In the genomic region with DNA sequence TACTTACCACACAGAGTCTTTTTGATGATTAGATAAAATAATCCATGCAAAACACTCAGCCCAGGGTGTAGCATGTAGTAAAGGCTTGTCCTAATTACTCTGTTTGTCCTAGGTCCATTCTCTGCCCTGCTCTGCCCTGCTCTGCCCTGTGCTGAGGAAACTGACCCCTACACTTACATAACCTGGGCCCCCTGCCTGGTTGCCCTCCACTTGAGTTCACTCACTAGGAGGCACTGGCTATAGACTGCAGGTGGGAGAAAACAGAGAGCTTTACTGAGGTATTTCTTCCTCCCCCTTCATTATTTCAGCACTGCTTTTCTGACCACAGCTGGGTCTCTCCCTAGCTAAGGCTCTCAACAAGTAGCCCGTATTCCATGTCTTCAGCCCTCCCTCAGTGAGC, we compare ENCODE assay signal across 2 cellular contexts.
A peak's percentile ranks its signal among the peaks of the same experiment; 100 is the strongest.
TF ChIP-seq lines count a peak whose summit lies in the region.

No MANE protein-coding gene starts in this region.

TF ChIP-seq in liver, 16 proteins besides CTCF, POLR2A, EP300 and RAD21 (continued from another document):
- TF ChIP-seq, protein P1, sequence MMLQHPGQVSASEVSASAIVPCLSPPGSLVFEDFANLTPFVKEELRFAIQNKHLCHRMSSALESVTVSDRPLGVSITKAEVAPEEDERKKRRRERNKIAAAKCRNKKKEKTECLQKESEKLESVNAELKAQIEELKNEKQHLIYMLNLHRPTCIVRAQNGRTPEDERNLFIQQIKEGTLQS (IDR thresholded peaks at IDR 0.05) = no peak
- peak; percentile 62 to 64 for TF ChIP-seq RXRA (IDR thresholded peaks at IDR 0.05)
- TF ChIP-seq HNF4A (conservative IDR thresholded peaks at IDR 0.05) = peak in 1 of 2 donors; percentile 58

TF ChIP-seq in HepG2, 621 proteins besides CTCF, POLR2A, EP300 and RAD21 (continued from another document):
- TF ChIP-seq, protein P2, sequence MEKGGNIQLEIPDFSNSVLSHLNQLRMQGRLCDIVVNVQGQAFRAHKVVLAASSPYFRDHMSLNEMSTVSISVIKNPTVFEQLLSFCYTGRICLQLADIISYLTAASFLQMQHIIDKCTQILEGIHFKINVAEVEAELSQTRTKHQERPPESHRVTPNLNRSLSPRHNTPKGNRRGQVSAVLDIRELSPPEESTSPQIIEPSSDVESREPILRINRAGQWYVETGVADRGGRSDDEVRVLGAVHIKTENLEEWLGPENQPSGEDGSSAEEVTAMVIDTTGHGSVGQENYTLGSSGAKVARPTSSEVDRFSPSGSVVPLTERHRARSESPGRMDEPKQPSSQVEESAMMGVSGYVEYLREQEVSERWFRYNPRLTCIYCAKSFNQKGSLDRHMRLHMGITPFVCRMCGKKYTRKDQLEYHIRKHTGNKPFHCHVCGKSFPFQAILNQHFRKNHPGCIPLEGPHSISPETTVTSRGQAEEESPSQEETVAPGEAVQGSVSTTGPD (CRISPR knock-in tag; IDR thresholded peaks at IDR 0.05) = no peak
- TF ChIP-seq, protein P3, sequence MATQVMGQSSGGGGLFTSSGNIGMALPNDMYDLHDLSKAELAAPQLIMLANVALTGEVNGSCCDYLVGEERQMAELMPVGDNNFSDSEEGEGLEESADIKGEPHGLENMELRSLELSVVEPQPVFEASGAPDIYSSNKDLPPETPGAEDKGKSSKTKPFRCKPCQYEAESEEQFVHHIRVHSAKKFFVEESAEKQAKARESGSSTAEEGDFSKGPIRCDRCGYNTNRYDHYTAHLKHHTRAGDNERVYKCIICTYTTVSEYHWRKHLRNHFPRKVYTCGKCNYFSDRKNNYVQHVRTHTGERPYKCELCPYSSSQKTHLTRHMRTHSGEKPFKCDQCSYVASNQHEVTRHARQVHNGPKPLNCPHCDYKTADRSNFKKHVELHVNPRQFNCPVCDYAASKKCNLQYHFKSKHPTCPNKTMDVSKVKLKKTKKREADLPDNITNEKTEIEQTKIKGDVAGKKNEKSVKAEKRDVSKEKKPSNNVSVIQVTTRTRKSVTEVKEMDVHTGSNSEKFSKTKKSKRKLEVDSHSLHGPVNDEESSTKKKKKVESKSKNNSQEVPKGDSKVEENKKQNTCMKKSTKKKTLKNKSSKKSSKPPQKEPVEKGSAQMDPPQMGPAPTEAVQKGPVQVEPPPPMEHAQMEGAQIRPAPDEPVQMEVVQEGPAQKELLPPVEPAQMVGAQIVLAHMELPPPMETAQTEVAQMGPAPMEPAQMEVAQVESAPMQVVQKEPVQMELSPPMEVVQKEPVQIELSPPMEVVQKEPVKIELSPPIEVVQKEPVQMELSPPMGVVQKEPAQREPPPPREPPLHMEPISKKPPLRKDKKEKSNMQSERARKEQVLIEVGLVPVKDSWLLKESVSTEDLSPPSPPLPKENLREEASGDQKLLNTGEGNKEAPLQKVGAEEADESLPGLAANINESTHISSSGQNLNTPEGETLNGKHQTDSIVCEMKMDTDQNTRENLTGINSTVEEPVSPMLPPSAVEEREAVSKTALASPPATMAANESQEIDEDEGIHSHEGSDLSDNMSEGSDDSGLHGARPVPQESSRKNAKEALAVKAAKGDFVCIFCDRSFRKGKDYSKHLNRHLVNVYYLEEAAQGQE (IDR thresholded peaks at IDR 0.05; ENCODE audit: borderline replicate concordance in 1 of 2, low read depth in 1 of 2, low read length in 2 of 2) = no peak
- TF ChIP-seq, protein P4, sequence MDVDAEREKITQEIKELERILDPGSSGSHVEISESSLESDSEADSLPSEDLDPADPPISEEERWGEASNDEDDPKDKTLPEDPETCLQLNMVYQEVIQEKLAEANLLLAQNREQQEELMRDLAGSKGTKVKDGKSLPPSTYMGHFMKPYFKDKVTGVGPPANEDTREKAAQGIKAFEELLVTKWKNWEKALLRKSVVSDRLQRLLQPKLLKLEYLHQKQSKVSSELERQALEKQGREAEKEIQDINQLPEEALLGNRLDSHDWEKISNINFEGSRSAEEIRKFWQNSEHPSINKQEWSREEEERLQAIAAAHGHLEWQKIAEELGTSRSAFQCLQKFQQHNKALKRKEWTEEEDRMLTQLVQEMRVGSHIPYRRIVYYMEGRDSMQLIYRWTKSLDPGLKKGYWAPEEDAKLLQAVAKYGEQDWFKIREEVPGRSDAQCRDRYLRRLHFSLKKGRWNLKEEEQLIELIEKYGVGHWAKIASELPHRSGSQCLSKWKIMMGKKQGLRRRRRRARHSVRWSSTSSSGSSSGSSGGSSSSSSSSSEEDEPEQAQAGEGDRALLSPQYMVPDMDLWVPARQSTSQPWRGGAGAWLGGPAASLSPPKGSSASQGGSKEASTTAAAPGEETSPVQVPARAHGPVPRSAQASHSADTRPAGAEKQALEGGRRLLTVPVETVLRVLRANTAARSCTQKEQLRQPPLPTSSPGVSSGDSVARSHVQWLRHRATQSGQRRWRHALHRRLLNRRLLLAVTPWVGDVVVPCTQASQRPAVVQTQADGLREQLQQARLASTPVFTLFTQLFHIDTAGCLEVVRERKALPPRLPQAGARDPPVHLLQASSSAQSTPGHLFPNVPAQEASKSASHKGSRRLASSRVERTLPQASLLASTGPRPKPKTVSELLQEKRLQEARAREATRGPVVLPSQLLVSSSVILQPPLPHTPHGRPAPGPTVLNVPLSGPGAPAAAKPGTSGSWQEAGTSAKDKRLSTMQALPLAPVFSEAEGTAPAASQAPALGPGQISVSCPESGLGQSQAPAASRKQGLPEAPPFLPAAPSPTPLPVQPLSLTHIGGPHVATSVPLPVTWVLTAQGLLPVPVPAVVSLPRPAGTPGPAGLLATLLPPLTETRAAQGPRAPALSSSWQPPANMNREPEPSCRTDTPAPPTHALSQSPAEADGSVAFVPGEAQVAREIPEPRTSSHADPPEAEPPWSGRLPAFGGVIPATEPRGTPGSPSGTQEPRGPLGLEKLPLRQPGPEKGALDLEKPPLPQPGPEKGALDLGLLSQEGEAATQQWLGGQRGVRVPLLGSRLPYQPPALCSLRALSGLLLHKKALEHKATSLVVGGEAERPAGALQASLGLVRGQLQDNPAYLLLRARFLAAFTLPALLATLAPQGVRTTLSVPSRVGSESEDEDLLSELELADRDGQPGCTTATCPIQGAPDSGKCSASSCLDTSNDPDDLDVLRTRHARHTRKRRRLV (CRISPR knock-in tag; IDR thresholded peaks at IDR 0.05) = no peak
- TF ChIP-seq, protein P5, sequence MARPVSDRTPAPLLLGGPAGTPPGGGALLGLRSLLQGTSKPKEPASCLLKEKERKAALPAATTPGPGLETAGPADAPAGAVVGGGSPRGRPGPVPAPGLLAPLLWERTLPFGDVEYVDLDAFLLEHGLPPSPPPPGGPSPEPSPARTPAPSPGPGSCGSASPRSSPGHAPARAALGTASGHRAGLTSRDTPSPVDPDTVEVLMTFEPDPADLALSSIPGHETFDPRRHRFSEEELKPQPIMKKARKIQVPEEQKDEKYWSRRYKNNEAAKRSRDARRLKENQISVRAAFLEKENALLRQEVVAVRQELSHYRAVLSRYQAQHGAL (CRISPR knock-in tag; IDR thresholded peaks at IDR 0.05; ENCODE audit: not compliant biosample characterization) = no peak
- TF ChIP-seq ZNF570 (CRISPR knock-in tag; IDR thresholded peaks at IDR 0.05; ENCODE audit: borderline replicate concordance) = no peak
- no peak for TF ChIP-seq ZNF264 (CRISPR knock-in tag; IDR thresholded peaks at IDR 0.05)
- no peak for TF ChIP-seq ADNP (CRISPR knock-in tag; IDR thresholded peaks at IDR 0.05)
- no peak for TF ChIP-seq HIVEP1 (CRISPR knock-in tag; IDR thresholded peaks at IDR 0.05)
- TF ChIP-seq HNRNPK (IDR thresholded peaks at IDR 0.05; ENCODE audit: low read depth, low read length, poor library complexity, severe bottlenecking) = no peak
- no peak for TF ChIP-seq PHB2 (IDR thresholded peaks at IDR 0.05; ENCODE audit: partially characterized antibody)
- TF ChIP-seq ZNF557 (CRISPR knock-in tag; IDR thresholded peaks at IDR 0.05) = no peak
- TF ChIP-seq ZNF343 (CRISPR knock-in tag; IDR thresholded peaks at IDR 0.05) = no peak
- TF ChIP-seq, protein P6, sequence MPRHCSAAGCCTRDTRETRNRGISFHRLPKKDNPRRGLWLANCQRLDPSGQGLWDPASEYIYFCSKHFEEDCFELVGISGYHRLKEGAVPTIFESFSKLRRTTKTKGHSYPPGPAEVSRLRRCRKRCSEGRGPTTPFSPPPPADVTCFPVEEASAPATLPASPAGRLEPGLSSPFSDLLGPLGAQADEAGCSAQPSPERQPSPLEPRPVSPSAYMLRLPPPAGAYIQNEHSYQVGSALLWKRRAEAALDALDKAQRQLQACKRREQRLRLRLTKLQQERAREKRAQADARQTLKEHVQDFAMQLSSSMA (CRISPR knock-in tag; IDR thresholded peaks at IDR 0.05) = no peak
- TF ChIP-seq ZNF839 (CRISPR knock-in tag; IDR thresholded peaks at IDR 0.05; ENCODE audit: borderline replicate concordance) = no peak
- no peak for TF ChIP-seq NFYB (CRISPR knock-in tag; IDR thresholded peaks at IDR 0.05)
